Comparison of ENCODE assay signal across 8 cellular contexts in the genomic region with DNA sequence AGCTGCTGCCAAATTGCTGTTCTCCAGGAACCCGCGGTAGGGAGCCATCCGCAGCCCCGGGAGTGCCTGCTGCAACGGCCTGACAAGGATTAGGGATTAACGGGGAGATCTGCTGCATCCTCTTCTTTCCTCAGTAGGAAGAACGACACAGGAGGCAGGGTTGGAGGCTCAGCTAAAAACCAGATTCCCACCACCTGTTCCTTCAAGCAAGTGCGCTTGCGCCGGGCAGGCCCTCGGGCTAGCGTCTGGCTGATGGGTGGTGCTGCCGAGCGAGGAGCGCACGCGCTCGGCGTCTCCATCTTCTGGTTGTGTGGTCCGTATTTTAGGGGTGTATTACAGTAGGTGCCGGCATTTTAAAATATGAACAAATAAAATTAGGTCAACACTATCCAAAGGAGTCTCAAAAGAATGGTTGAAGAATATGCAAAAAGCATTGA. TPM values are rescaled to one million over a fixed set of nuclear protein-coding genes. Genes with fewer than 3 reads are reported as not detected.
A peak's percentile ranks its signal among the peaks of the same experiment; 100 is the strongest.
DNase-seq lines count a peak whose midpoint lies in the region; ATAC-seq and TF ChIP-seq lines count a peak whose summit lies in the region.

No MANE protein-coding gene starts in this region.

- H3K27me3 Mint-ChIP-seq in chondrocyte (ENCODE audit: low read depth), result peaks cover 21% of the 10 kb centered on the region

- H3K4me3 ChIP-seq in liver (ENCODE audit: low read depth in 1 of 3, low read length in 3 of 3), result peak overlapping the region in 2 of 3 donors; percentile 34 to 55

- peak overlapping the region; percentile 66 for H3K4me3 Mint-ChIP-seq in chondrocyte (ENCODE audit: unreplicated experiment)

- H3K4me1 Mint-ChIP-seq in chondrocyte (ENCODE audit: low read depth), result peaks cover 4% of the 10 kb centered on the region

- no peak overlapping the region for H3K27ac ChIP-seq in liver (ENCODE audit: low read depth in 1 of 2, low read length in 2 of 2)

- no peak overlapping the region for H3K27ac Mint-ChIP-seq in chondrocyte (ENCODE audit: unreplicated experiment)

- DNase-seq in Daoy (ENCODE audit: low read depth) (peak; percentile 74), NCI-H460 (ENCODE audit: extremely low read depth, low read depth) (peak; percentile 4), chondrocyte (ENCODE audit: low spot score) (no peak), NCI-H1048 (lab: John Stamatoyannopoulos, UW) (no peak)
- peak; percentile 9 for DNase-seq in stimulated activated CD8-positive, alpha-beta memory T cell treated with anti-CD3 and anti-CD28 coated beads, Interleukin-4, amount 100 ng/mL, for 24 hours (ENCODE audit: low read depth)

- no peaks in the 10 kb centered on the region for H3K36me3 ChIP-seq in liver (ENCODE audit: control insufficient read depth in 4 of 4, insufficient read depth in 3 of 4, low read depth in 1 of 4, low read length in 3 of 4)

- no peaks in the 10 kb centered on the region for H3K9me3 Mint-ChIP-seq in chondrocyte (ENCODE audit: low read depth)

- TF ChIP-seq RAD21 in liver (IDR thresholded peaks at IDR 0.05), result peak in 1 of 2 donors; percentile 29

- ATAC-seq in GM19467 (IDR thresholded peaks at IDR 0.05; ENCODE audit: unreplicated experiment) (no peak), HG03457 (IDR thresholded peaks at IDR 0.05; ENCODE audit: unreplicated experiment) (no peak)

- H3K9me3 ChIP-seq in liver (ENCODE audit: control insufficient read depth in 4 of 4, low read length in 3 of 4), result no peaks in the 10 kb centered on the region

- H3K27me3 ChIP-seq in liver (ENCODE audit: control insufficient read depth in 4 of 4, insufficient read depth in 4 of 4, low read length in 3 of 4), result no peaks in the 10 kb centered on the region

- H3K9ac ChIP-seq in liver (ENCODE audit: low read depth in 1 of 2, low read length in 2 of 2), result no peak overlapping the region

- 14% methylated on average over 21 of the region's 21 CpGs for WGBS in liver

- no peaks in the 10 kb centered on the region for H3K36me3 Mint-ChIP-seq in chondrocyte (ENCODE audit: low read depth)

- H3K4me1 ChIP-seq in liver (ENCODE audit: control insufficient read depth in 4 of 4, insufficient read depth in 4 of 4, low read length in 3 of 4), result peaks cover 0 to 9% (median 5%) of the 10 kb centered on the region in 4 donors

- TF ChIP-seq CTCF in chondrocyte (IDR thresholded peaks at IDR 0.05) (peak; percentile 71), liver (IDR thresholded peaks at IDR 0.05; ENCODE audit: low read depth, low read length, missing input control) (no peak)

TF ChIP-seq in liver, 16 proteins besides CTCF, POLR2A, EP300 and RAD21:
- TF ChIP-seq YY1 (IDR thresholded peaks at IDR 0.05) (no peak), FOXA1 (IDR thresholded peaks at IDR 0.05) (no peak), JUND (IDR thresholded peaks at IDR 0.05) (no peak), HNF4G (IDR thresholded peaks at IDR 0.05) (no peak), EGR1 (IDR thresholded peaks at IDR 0.05; ENCODE audit: low read depth in 2 of 2) (no peak), HNF4A (conservative IDR thresholded peaks at IDR 0.05) (no peak), TAF1 (conservative IDR thresholded peaks at IDR 0.05) (no peak), NR2F2 (IDR thresholded peaks at IDR 0.05) (no peak), FOXA2 (IDR thresholded peaks at IDR 0.05) (no peak), RXRA (IDR thresholded peaks at IDR 0.05) (no peak), SP1 (IDR thresholded peaks at IDR 0.05) (no peak), GABPA (IDR thresholded peaks at IDR 0.05 in 1 of 2, conservative IDR thresholded peaks at IDR 0.05 in 1 of 2) (no peak)
- TF ChIP-seq, protein P1, sequence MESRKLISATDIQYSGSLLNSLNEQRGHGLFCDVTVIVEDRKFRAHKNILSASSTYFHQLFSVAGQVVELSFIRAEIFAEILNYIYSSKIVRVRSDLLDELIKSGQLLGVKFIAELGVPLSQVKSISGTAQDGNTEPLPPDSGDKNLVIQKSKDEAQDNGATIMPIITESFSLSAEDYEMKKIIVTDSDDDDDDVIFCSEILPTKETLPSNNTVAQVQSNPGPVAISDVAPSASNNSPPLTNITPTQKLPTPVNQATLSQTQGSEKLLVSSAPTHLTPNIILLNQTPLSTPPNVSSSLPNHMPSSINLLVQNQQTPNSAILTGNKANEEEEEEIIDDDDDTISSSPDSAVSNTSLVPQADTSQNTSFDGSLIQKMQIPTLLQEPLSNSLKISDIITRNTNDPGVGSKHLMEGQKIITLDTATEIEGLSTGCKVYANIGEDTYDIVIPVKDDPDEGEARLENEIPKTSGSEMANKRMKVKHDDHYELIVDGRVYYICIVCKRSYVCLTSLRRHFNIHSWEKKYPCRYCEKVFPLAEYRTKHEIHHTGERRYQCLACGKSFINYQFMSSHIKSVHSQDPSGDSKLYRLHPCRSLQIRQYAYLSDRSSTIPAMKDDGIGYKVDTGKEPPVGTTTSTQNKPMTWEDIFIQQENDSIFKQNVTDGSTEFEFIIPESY (IDR thresholded peaks at IDR 0.05), result no peak
- TF ChIP-seq, protein P2, sequence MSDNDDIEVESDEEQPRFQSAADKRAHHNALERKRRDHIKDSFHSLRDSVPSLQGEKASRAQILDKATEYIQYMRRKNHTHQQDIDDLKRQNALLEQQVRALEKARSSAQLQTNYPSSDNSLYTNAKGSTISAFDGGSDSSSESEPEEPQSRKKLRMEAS (IDR thresholded peaks at IDR 0.05), result no peak
- TF ChIP-seq, protein P3, sequence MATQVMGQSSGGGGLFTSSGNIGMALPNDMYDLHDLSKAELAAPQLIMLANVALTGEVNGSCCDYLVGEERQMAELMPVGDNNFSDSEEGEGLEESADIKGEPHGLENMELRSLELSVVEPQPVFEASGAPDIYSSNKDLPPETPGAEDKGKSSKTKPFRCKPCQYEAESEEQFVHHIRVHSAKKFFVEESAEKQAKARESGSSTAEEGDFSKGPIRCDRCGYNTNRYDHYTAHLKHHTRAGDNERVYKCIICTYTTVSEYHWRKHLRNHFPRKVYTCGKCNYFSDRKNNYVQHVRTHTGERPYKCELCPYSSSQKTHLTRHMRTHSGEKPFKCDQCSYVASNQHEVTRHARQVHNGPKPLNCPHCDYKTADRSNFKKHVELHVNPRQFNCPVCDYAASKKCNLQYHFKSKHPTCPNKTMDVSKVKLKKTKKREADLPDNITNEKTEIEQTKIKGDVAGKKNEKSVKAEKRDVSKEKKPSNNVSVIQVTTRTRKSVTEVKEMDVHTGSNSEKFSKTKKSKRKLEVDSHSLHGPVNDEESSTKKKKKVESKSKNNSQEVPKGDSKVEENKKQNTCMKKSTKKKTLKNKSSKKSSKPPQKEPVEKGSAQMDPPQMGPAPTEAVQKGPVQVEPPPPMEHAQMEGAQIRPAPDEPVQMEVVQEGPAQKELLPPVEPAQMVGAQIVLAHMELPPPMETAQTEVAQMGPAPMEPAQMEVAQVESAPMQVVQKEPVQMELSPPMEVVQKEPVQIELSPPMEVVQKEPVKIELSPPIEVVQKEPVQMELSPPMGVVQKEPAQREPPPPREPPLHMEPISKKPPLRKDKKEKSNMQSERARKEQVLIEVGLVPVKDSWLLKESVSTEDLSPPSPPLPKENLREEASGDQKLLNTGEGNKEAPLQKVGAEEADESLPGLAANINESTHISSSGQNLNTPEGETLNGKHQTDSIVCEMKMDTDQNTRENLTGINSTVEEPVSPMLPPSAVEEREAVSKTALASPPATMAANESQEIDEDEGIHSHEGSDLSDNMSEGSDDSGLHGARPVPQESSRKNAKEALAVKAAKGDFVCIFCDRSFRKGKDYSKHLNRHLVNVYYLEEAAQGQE (IDR thresholded peaks at IDR 0.05), result no peak
- TF ChIP-seq, protein P4, sequence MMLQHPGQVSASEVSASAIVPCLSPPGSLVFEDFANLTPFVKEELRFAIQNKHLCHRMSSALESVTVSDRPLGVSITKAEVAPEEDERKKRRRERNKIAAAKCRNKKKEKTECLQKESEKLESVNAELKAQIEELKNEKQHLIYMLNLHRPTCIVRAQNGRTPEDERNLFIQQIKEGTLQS (IDR thresholded peaks at IDR 0.05), result no peak

RNA-seq across cellular contexts. Expression of a gene that starts 25.4 kb away (rescaled TPM):
- total RNA-seq in Daoy (2014; rRNA removed; shearing (Covaris generic)), result 15.4 and 17.8 TPM in 2 replicates
- total RNA-seq in NCI-H460 (2014; rRNA removed; shearing (Covaris generic)), result 22.4 and 23.1 TPM in 2 replicates
- 17.3 and 20.2 TPM in 2 replicates for polyA plus RNA-seq in NCI-H460 (2014; cell fraction: nucleus; rRNA removed)
- total RNA-seq in chondrocyte (11.2 to 13.8 TPM (median 13.1 TPM) in 3 replicates), liver (10 to 100 TPM in 1 of 2 donors, 1 to 10 TPM in 1; 9.9 to 13.7 TPM)
- polyA plus RNA-seq in liver, result 10 to 100 TPM; 11.8 to 21.6 TPM

Comparison
In these comparisons a context has a peak if more than half of its experiments do, and no peak if none do; other contexts are left out.
1. DNase-seq: peak in Daoy (single experiment), NCI-H460 (single experiment) and stimulated activated CD8-positive, alpha-beta memory T cell treated with anti-CD3 and anti-CD28 coated beads, Interleukin-4, amount 100 ng/mL, for 24 hours (single experiment); none in chondrocyte (single experiment) and NCI-H1048 (single experiment).